ENCODE assay signal across 1 cellular context in the genomic region with DNA sequence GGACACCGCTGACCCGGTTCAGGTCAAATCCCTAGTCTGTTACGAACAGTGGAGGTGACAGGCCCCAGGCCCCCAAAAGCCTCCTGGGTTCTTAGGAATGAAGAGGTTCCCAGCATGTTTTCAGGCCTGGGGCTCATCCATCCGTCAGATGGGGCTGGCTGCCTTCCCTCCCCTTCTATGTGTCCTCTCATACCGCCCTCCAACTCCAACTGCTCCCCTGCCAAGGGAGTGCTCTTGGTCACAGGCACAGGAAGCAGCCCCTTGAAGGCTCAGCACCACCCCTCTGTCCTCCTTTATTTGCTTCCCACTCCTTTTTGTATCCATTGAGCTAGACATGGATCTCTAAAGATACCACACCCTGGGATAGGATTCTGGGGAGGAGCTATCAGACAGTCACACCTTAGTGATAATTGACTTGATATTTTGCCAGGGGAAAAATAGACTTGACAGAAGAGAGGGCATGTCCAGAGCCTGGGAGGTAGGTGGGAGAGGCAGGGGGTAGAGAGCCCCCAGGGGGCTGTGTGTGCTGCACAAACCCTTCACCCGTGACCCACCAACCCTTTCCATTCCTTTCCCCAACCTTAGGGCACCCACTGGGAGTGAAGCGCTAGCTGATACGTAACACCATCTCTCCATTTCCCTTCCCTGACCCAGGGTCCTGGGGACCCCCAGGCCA.
TF ChIP-seq lines count a peak whose summit lies in the region.

No MANE protein-coding gene starts in this region.

TF ChIP-seq in A549, 52 proteins besides CTCF, POLR2A, EP300 and RAD21 (continued from another document):
- TF ChIP-seq, protein P1, sequence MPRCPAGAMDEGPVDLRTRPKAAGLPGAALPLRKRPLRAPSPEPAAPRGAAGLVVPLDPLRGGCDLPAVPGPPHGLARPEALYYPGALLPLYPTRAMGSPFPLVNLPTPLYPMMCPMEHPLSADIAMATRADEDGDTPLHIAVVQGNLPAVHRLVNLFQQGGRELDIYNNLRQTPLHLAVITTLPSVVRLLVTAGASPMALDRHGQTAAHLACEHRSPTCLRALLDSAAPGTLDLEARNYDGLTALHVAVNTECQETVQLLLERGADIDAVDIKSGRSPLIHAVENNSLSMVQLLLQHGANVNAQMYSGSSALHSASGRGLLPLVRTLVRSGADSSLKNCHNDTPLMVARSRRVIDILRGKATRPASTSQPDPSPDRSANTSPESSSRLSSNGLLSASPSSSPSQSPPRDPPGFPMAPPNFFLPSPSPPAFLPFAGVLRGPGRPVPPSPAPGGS (IDR thresholded peaks at IDR 0.05), result no peak
- no peak for TF ChIP-seq HDAC2 (IDR thresholded peaks at IDR 0.05)
- no peak for TF ChIP-seq ZFP36 (IDR thresholded peaks at IDR 0.05; ENCODE audit: borderline replicate concordance, partially characterized antibody)
- TF ChIP-seq GATA3 (IDR thresholded peaks at IDR 0.05; ENCODE audit: borderline replicate concordance), result no peak
- TF ChIP-seq EHF (CRISPR knock-in tag; IDR thresholded peaks at IDR 0.05), result no peak
- TF ChIP-seq CEBPB (IDR thresholded peaks at IDR 0.05), result no peak
